21 cellular contexts compared by ENCODE assay signal in genomic region chr19:10918359-10918758, GRCh38.
"Had no signal": no experiment of that assay in that cellular context is flagged by ENCODE, and none has a peak within 500 bp of the region (broad histone marks: within the 10 kb centered on the region; RNA-seq: fewer than 3 reads in every experiment).

No MANE protein-coding gene starts in this region.

- DNase-seq: activated CD8-positive, alpha-beta memory T cell treated with anti-CD3 and anti-CD28 coated beads for 24 hours; activated CD8-positive, alpha-beta memory T cell treated with anti-CD3 and anti-CD28 coated beads, Interleukin-2, amount 50 U/mL, for 48 hours; activated effector memory CD4-positive, alpha-beta T cell treated with Interleukin-2 at 50 U/mL for 16 hours; activated naive CD4-positive, alpha-beta T cell treated with anti-CD3 and anti-CD28 coated beads, Interleukin-2, amount 50 U/mL, for 16 hours; activated T-cell treated with anti-CD3 and anti-CD28 coated beads, Interleukin-2, amount 50 U/mL, for 48 hours; aorta; cortex of kidney; kidney; left ventricle myocardium superior; mesendoderm; naive thymus-derived CD8-positive, alpha-beta T cell; ovary; right lobe of liver; stimulated activated CD4-positive, alpha-beta T cell treated with anti-CD3 and anti-CD28 coated beads, Interleukin-4, amount 100 ng/mL, for 1 hour; T-helper 1 cell; T1000; upper lobe of right lung had no signal

- H3K4me3 Mint-ChIP-seq: central memory CD8-positive, alpha-beta T cell; naive thymus-derived CD8-positive, alpha-beta T cell had no signal

- H3K27me3 ChIP-seq: ovary, right lobe of liver, upper lobe of right lung had no signal

- H3K9me3 Mint-ChIP-seq: central memory CD8-positive, alpha-beta T cell; naive thymus-derived CD8-positive, alpha-beta T cell had no signal

- ATAC-seq: activated CD4-positive, CD25-positive, alpha-beta regulatory T cell treated with anti-CD3 and anti-CD28 coated beads, Interleukin-2, amount 50 U/mL, for 24 hours; left ventricle myocardium superior; naive thymus-derived CD8-positive, alpha-beta T cell; right lobe of liver; upper lobe of right lung had no signal

- H3K4me3 ChIP-seq: ovary, right lobe of liver, smooth muscle cell, thoracic aorta, upper lobe of right lung had no signal

- H3K27me3 Mint-ChIP-seq: central memory CD8-positive, alpha-beta T cell; naive thymus-derived CD8-positive, alpha-beta T cell had no signal

- H3K27ac ChIP-seq: ovary, right lobe of liver, thoracic aorta, upper lobe of right lung had no signal

- H3K4me1 Mint-ChIP-seq: central memory CD8-positive, alpha-beta T cell; naive thymus-derived CD8-positive, alpha-beta T cell had no signal

- H3K4me1 ChIP-seq: right lobe of liver, upper lobe of right lung had no signal

- H3K36me3 ChIP-seq: ovary had no signal

- H3K9me3 ChIP-seq: ovary, right lobe of liver, thoracic aorta, upper lobe of right lung had no signal

- H3K4me2 ChIP-seq: smooth muscle cell had no signal
